In genomic region chr6:134351615-134352474, GRCh38 we compare ENCODE assay signal across 9 cellular contexts. TPM values are rescaled to one million over a fixed set of nuclear protein-coding genes. Genes with fewer than 3 reads are reported as not detected.
DNase-seq lines count a peak whose midpoint lies in the region; ATAC-seq and TF ChIP-seq lines count a peak whose summit lies in the region.
"Had no signal": no experiment of that assay in that cellular context is flagged by ENCODE, and none has a peak within 500 bp of the region (broad histone marks: within the 10 kb centered on the region; RNA-seq: fewer than 3 reads in every experiment).

No MANE protein-coding gene starts in this region.

- no peaks in the 10 kb centered on the region for H4K20me1 ChIP-seq in OCI-LY3 (ENCODE audit: insufficient read depth, low read length)

- H3K9me3 Mint-ChIP-seq in effector memory CD8-positive, alpha-beta T cell = no peaks in the 10 kb centered on the region
- no peaks in the 10 kb centered on the region for H3K9me3 Mint-ChIP-seq in natural killer cell

- no peak for ATAC-seq in effector memory CD8-positive, alpha-beta T cell (replicated peaks)
- no peak for ATAC-seq in HG03039 (IDR thresholded peaks at IDR 0.05; ENCODE audit: unreplicated experiment)
- no peak for ATAC-seq in GM19324 (IDR thresholded peaks at IDR 0.05; ENCODE audit: low FRiP score, unreplicated experiment)
- no peak for ATAC-seq in natural killer cell

- intact Hi-C loops in natural killer cell (cut with micrococcal nuclease) = no loop called here

- TF ChIP-seq CTCF in OCI-LY3 (IDR thresholded peaks at IDR 0.05; ENCODE audit: low read depth, low read length) (no peak), natural killer cell (IDR thresholded peaks at IDR 0.05) (no peak)

- H3K79me2 ChIP-seq in OCI-LY3 (ENCODE audit: low read length) = no peaks in the 10 kb centered on the region

- H3K36me3 ChIP-seq in OCI-LY3 (replicated peaks; ENCODE audit: low read depth, low read length) = no peaks in the 10 kb centered on the region

- H3K4me1 ChIP-seq in OCI-LY3 (ENCODE audit: low read length) = no peaks in the 10 kb centered on the region

- peaks cover 7 to 11% of the 10 kb centered on the region in 2 donors for H3K4me1 Mint-ChIP-seq in effector memory CD8-positive, alpha-beta T cell (ENCODE audit: low read depth in 2 of 2)
- H3K4me1 Mint-ChIP-seq in natural killer cell = no peaks in the 10 kb centered on the region

- H3K27me3 Mint-ChIP-seq in effector memory CD8-positive, alpha-beta T cell = no peaks in the 10 kb centered on the region
- peaks cover 0 to 3% of the 10 kb centered on the region in 2 donors for H3K27me3 Mint-ChIP-seq in natural killer cell (ENCODE audit: low read depth in 2 of 2)

- peak overlapping the region; percentile 31; the same call in 1 of the 2 replicates for H2AFZ ChIP-seq in OCI-LY3 (ENCODE audit: low read depth, low read length)

- H3K4me3 ChIP-seq in OCI-LY3 (ENCODE audit: low read length) = no peak overlapping the region

- no peak overlapping the region for H3K4me2 ChIP-seq in OCI-LY3 (ENCODE audit: low read length)

- H3K27me3 ChIP-seq in OCI-LY3 (ENCODE audit: low read depth, low read length) = no peaks in the 10 kb centered on the region

- H3K27ac ChIP-seq in OCI-LY3 (ENCODE audit: low read length) = no peak overlapping the region

- DNase-seq in activated CD4-positive, alpha-beta T cell treated with anti-CD3 and anti-CD28 coated beads for 48 hours = peak; percentile 17
- DNase-seq in activated CD4-positive, alpha-beta T cell treated with anti-CD3 and anti-CD28 coated beads, Interleukin-2, amount 50 U/mL, for 4 hours = no peak
- no peak for DNase-seq in effector memory CD8-positive, alpha-beta T cell
- DNase-seq in stimulated activated CD8-positive, alpha-beta memory T cell treated with anti-CD3 and anti-CD28 coated beads, Interleukin-4, amount 100 ng/mL, for 48 hours = peak; percentile 32
- no peak for DNase-seq in natural killer cell
- DNase-seq: effector CD4-positive, alpha-beta T cell had no signal

- peak overlapping the region; percentile 19 to 55 for H3K4me3 Mint-ChIP-seq in effector memory CD8-positive, alpha-beta T cell
- H3K4me3 Mint-ChIP-seq in natural killer cell = no peak overlapping the region

- peak overlapping the region; percentile 55 to 57 for H3K27ac Mint-ChIP-seq in effector memory CD8-positive, alpha-beta T cell
- H3K27ac Mint-ChIP-seq in natural killer cell = no peak overlapping the region

- H3K36me3 Mint-ChIP-seq in effector memory CD8-positive, alpha-beta T cell (ENCODE audit: insufficient read depth) = no peaks in the 10 kb centered on the region
- no peaks in the 10 kb centered on the region for H3K36me3 Mint-ChIP-seq in natural killer cell

- no peak overlapping the region for H3K9ac ChIP-seq in OCI-LY3 (ENCODE audit: low read length)

- no peaks in the 10 kb centered on the region for H3K9me3 ChIP-seq in OCI-LY3 (ENCODE audit: insufficient read depth, low read length)

RNA-seq across cellular contexts. Expression of gene SGK1, which starts 33.9 kb away (rescaled TPM):
- 10 to 100 TPM; 31.8 to 89.6 (median 33.3) TPM for total RNA-seq in natural killer cell

Comparison
In these comparisons a context has a peak if more than half of its experiments do, and no peak if none do; other contexts are left out.
1. DNase-seq: peak in activated CD4-positive, alpha-beta T cell treated with anti-CD3 and anti-CD28 coated beads for 48 hours (single experiment) and stimulated activated CD8-positive, alpha-beta memory T cell treated with anti-CD3 and anti-CD28 coated beads, Interleukin-4, amount 100 ng/mL, for 48 hours (single experiment); none in activated CD4-positive, alpha-beta T cell treated with anti-CD3 and anti-CD28 coated beads, Interleukin-2, amount 50 U/mL, for 4 hours (0 of 2), effector memory CD8-positive, alpha-beta T cell (0 of 3) and natural killer cell (single experiment).
2. H3K27ac Mint-ChIP-seq: peak in effector memory CD8-positive, alpha-beta T cell (2 of 2); none in natural killer cell (0 of 2).